8 cellular contexts compared by ENCODE assay signal in the genomic region with DNA sequence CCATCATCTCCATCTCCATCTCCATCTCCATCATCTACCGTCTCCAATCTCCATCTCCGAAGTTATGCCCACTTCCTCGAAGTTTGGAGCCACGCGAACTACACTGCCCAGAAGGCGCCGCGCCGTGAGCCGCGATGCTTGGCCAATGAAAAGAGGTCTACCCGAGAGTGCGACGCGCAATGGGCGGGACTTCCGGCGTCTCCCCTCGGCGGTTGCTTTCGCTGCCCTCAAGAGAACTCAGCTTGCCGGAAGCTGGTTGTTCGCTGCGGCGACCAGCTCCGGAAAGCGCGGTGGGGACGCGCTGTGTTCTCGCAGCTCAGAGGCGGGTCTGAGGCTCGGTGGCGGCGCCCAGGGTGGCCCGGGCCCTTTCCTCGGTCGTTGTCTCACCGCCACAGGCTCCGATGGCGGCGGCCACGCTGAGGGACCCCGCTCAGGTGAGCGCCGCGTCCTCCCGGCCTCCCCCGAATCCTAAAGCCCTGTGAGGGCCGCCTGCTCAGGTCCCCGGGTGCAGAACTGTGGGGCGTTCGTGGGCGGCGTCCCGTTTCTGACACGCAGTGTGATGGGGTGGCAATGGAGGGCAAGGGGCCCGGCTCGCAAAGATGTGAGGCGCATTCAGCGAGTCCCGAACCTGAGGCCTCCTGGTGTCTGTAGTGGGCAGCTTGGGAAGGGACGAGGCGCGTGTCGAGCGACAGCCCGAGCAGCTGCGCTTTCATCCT. TPM values are rescaled to one million over a fixed set of nuclear protein-coding genes. Genes with fewer than 3 reads are reported as not detected.
DNase-seq lines count a peak whose midpoint lies in the region; ATAC-seq and TF ChIP-seq lines count a peak whose summit lies in the region.
"Not testable (repeated sequence)": the region's sequence is repeated elsewhere in the genome, so short reads cannot be mapped to it uniquely, and the experiment has no call there.

Gene ZNF773 (plus strand): TSS at position 259 of the 716 bp plus-strand sequence. CDS start 143 bp downstream, at position 402.

- H3K27me3 ChIP-seq in HUES6 (ENCODE audit: control insufficient read depth, insufficient read depth, low read length); OCI-LY1 (ENCODE audit: insufficient read depth, low read length): not testable (repeated sequence)

- H3K9me2 ChIP-seq in OCI-LY1 (ENCODE audit: low read depth, low read length): not testable (repeated sequence)

- H3K27ac ChIP-seq in HUES6 (ENCODE audit: low read depth, low read length); OCI-LY1 (ENCODE audit: low read depth, low read length, poor library complexity, severe bottlenecking): not testable (repeated sequence)
- peak within 1 kb of the TSS; percentile 72 for H3K27ac ChIP-seq in epithelial cell of prostate

- H3F3A ChIP-seq in OCI-LY1 (ENCODE audit: insufficient read depth, low read length): not testable (repeated sequence)

- H3K79me2 ChIP-seq in OCI-LY1 (ENCODE audit: insufficient read depth, low read length): peaks cover 10% of the 10 kb centered on the region; the same call in 1 of the 2 replicates

- H3K4me1 ChIP-seq in HUES6 (ENCODE audit: control insufficient read depth, insufficient read depth, low read length); OCI-LY1 (ENCODE audit: insufficient read depth, low read length, severe bottlenecking); mucosa of descending colon (ENCODE audit: low read depth): not testable (repeated sequence)

- TF ChIP-seq CTCF in OCI-LY1 (IDR thresholded peaks at IDR 0.05; ENCODE audit: low read length); mucosa of descending colon (IDR thresholded peaks at IDR 0.05): not testable (repeated sequence)

- in situ Hi-C loops in Caki2 (cut with HindIII; ENCODE audit: low pct_unique_long_range_greater_than_20kb, low sequenced_read_pairs): not testable (repeated sequence)

- H3K36me3 ChIP-seq in HUES6 (ENCODE audit: control insufficient read depth, insufficient read depth, low read length) (peaks cover 18% of the 10 kb centered on the region), OCI-LY1 (ENCODE audit: insufficient read depth, low read length) (peaks cover 32% of the 10 kb centered on the region)
- not testable (repeated sequence) for H3K36me3 ChIP-seq in mucosa of descending colon (ENCODE audit: low read depth)

- peak within 1 kb of the TSS; percentile 60 for H3K4me2 ChIP-seq in OCI-LY1 (ENCODE audit: low read length)

- H3K9ac ChIP-seq in HUES6 (ENCODE audit: low read length) (peak within 1 kb of the TSS; percentile 89), OCI-LY1 (ENCODE audit: low read length) (peak within 1 kb of the TSS; percentile 79)

- H4K20me1 ChIP-seq in OCI-LY1 (ENCODE audit: insufficient read depth, low read length): not testable (repeated sequence)

- intact Hi-C loops in mucosa of descending colon (cut with DNase I, micrococcal nuclease): not testable (repeated sequence)

- H3K4me3 ChIP-seq in HUES6 (ENCODE audit: low read depth, low read length) (peak within 1 kb of the TSS; percentile 82), OCI-LY1 (ENCODE audit: low read depth, low read length, poor library complexity, severe bottlenecking) (peak within 1 kb of the TSS; percentile 73), mucosa of descending colon (peak within 1 kb of the TSS; percentile 68)

- DNase-seq in Caki2 (ENCODE audit: low read depth) (peak; percentile 86), epithelial cell of prostate (ENCODE audit: low read depth, low spot score) (peak; percentile 75), mucosa of descending colon (peak; percentile 96 to 97 (median 97))
- DNase-seq in activated CD8-positive, alpha-beta memory T cell treated with anti-CD3 and anti-CD28 coated beads, Interleukin-2, amount 50 U/mL, for 48 hours: peak; percentile 96
- peak; percentile 93 to 94 for DNase-seq in stimulated activated CD8-positive, alpha-beta memory T cell treated with anti-CD3 and anti-CD28 coated beads, Interleukin-2, amount 100 ng/mL, for 48 hours (ENCODE audit: low read depth in 2 of 2)

- H3K9me3 ChIP-seq in HUES6 (ENCODE audit: control insufficient read depth, insufficient read depth, low read depth, low read length); OCI-LY1 (ENCODE audit: low read length): not testable (repeated sequence)
- H3K9me3 ChIP-seq in mucosa of descending colon: peaks cover 55% of the 10 kb centered on the region

- peak within 1 kb of the TSS; percentile 7; the same call in 1 of the 2 replicates for H2AFZ ChIP-seq in OCI-LY1 (ENCODE audit: low read length)

- peak; percentile 98 for ATAC-seq in GM21423 (IDR thresholded peaks at IDR 0.05; ENCODE audit: unreplicated experiment)
- peak; percentile 100 for ATAC-seq in mucosa of descending colon

RNA-seq across cellular contexts. Expression of gene ZNF773, which starts in this region (rescaled TPM):
- total RNA-seq in Caki2 (2014; rRNA removed; shearing (Covaris generic); ENCODE audit: low replicate concordance): 10.6 and 12.5 TPM in 2 replicates
- total RNA-seq in mucosa of descending colon: 1 to 10 TPM; 5.7 to 6.9 (median 6.9) TPM
